Comparison of ENCODE assay signal across 2 cellular contexts in the genomic region with DNA sequence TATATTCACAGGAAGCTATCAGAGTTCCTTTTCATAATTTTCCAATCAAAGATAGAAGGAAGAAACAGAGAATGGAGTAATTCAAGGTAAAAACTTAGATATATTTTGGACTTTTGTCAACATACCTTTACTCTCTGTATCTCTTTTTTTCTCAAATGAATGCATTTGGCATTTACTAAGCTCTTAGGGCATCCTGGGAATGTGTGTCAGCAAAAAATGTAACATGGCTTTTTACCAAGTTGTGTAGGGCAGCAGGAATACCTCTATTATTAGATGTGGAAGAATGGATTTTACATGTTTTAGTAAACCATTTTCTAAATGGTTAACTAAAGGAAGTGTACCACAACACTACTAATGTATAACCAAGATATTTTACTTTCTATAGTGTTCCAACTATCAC.
A peak's percentile ranks its signal among the peaks of the same experiment; 100 is the strongest.
TF ChIP-seq lines count a peak whose summit lies in the region.

No MANE protein-coding gene starts in this region.

TF ChIP-seq in SK-N-SH, 30 proteins besides CTCF, POLR2A, EP300 and RAD21:
- TF ChIP-seq NFIC (IDR thresholded peaks at IDR 0.05; ENCODE audit: borderline replicate concordance) (peak; percentile 39; the same call in 1 of the 2 replicates), SMC3 (IDR thresholded peaks at IDR 0.05; ENCODE audit: low read depth, low read length) (no peak)
- TF ChIP-seq, protein P1, sequence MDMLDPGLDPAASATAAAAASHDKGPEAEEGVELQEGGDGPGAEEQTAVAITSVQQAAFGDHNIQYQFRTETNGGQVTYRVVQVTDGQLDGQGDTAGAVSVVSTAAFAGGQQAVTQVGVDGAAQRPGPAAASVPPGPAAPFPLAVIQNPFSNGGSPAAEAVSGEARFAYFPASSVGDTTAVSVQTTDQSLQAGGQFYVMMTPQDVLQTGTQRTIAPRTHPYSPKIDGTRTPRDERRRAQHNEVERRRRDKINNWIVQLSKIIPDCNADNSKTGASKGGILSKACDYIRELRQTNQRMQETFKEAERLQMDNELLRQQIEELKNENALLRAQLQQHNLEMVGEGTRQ (IDR thresholded peaks at IDR 0.05; ENCODE audit: borderline replicate concordance, low read depth, low read length) = no peak
TF ChIP-seq in SK-N-SH: peak in this region for 1.

TF ChIP-seq in endothelial cell of umbilical vein, 7 proteins besides CTCF, POLR2A, EP300 and RAD21:
- no peak for TF ChIP-seq MYC (IDR thresholded peaks at IDR 0.05; ENCODE audit: low read depth, low read length)
